Comparison of ENCODE assay signal across 8 cellular contexts in the genomic region with DNA sequence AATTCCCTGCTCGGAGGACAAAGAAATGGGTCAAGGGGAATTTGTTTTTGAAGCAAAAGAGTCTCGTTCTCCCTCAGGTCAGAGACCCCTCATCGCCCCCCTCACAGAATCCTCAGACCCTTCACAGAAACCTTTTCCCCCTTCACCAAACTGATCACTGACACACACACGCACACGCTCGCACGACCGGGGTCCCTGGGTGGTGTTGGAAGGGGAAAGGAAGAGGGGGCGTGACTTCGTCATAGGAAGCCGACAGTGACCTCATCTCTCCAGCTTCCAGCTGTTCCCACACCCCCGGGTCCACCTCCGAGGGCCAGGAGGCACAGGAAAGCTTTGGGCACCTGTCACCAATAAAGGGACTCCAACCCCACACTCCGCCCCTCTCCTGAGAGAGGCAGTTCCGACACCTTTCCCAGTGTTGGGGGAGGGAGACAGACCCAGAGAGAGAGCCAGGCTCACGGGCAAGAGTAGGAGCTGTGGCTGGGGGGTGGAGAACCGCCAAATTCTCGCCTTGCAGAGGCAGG. TPM values are rescaled to one million over a fixed set of nuclear protein-coding genes. Genes with fewer than 3 reads are reported as not detected.
DNase-seq lines count a peak whose midpoint lies in the region; ATAC-seq, FAIRE-seq and TF ChIP-seq lines count a peak whose summit lies in the region.

No MANE protein-coding gene starts in this region.

- FAIRE-seq in small intestine (lab: Jason Lieb, UNC), result no peak

- H3K36me3 ChIP-seq in cardiac muscle cell (no peaks in the 10 kb centered on the region), small intestine (ENCODE audit: control insufficient read depth in 2 of 2, insufficient read depth in 2 of 2, low read length in 2 of 2) (no peaks in the 10 kb centered on the region)

- WGBS in small intestine, 3 donors, result 0 to 6% (median 4%) methylated on average over 18 of the region's 18 CpGs

- H3K9me3 ChIP-seq in cardiac muscle cell (ENCODE audit: low read depth) (no peaks in the 10 kb centered on the region), small intestine (ENCODE audit: control insufficient read depth, low read depth) (no peaks in the 10 kb centered on the region)

- DNase-seq in cardiac muscle cell (ENCODE audit: low read depth in 1 of 2, low spot score in 1 of 2), result peak; percentile 25 to 29
- DNase-seq in Right ventricle myocardium inferior (ENCODE audit: missing footprints), result no peak
- DNase-seq in T1000 (lab: John Stamatoyannopoulos, UW), result peak; percentile 12
- peak; percentile 52 for DNase-seq in glutamatergic neuron
- peak; percentile 21 for DNase-seq in small intestine
- no peak for DNase-seq in GF-D8 (lab: John Stamatoyannopoulos, UW)
- DNase-seq in NCI-H82 (lab: John Stamatoyannopoulos, UW), result no peak
- DNase-seq in dedifferentiated amniotic fluid mesenchymal stem cell (ENCODE audit: extremely low spot score), result no peak

- peaks cover 3% of the 10 kb centered on the region for H3K9me3 Mint-ChIP-seq in glutamatergic neuron (ENCODE audit: unreplicated experiment)

- peak overlapping the region; percentile 55 for H3K27ac ChIP-seq in cardiac muscle cell
- H3K27ac ChIP-seq in small intestine (ENCODE audit: low read depth in 1 of 2, low read length in 1 of 2), result no peak overlapping the region

- TF ChIP-seq CTCF in cardiac muscle cell (IDR thresholded peaks at IDR 0.05; ENCODE audit: low read depth, low read length) (no peak), glutamatergic neuron (IDR thresholded peaks at IDR 0.05; ENCODE audit: partially characterized antibody, unreplicated experiment) (no peak)

- no peak overlapping the region for H3K4me3 Mint-ChIP-seq in glutamatergic neuron (ENCODE audit: unreplicated experiment)

- H3K27me3 Mint-ChIP-seq in glutamatergic neuron (ENCODE audit: unreplicated experiment), result peaks cover 7% of the 10 kb centered on the region

- no peaks in the 10 kb centered on the region for H3K36me3 Mint-ChIP-seq in glutamatergic neuron (ENCODE audit: unreplicated experiment)

- peaks cover 7% of the 10 kb centered on the region for H3K4me1 Mint-ChIP-seq in glutamatergic neuron (ENCODE audit: low read depth, unreplicated experiment)

- H3K4me3 ChIP-seq in cardiac muscle cell (peak overlapping the region; percentile 44), small intestine (ENCODE audit: low read depth in 1 of 2, low read length in 2 of 2) (no peak overlapping the region)

- H3K4me1 ChIP-seq in cardiac muscle cell (ENCODE audit: low read depth) (no peaks in the 10 kb centered on the region), small intestine (ENCODE audit: control insufficient read depth in 2 of 2, insufficient read depth in 1 of 2, low read depth in 1 of 2, low read length in 1 of 2) (no peaks in the 10 kb centered on the region)

- intact Hi-C loops in Right ventricle myocardium inferior (cut with DNase I), result loop anchor here (2.0 kb wide), 1 partner anchor 131 kb away; no protein-coding TSS in a partner anchor

- no peak overlapping the region for H3K27ac Mint-ChIP-seq in glutamatergic neuron (ENCODE audit: unreplicated experiment)

- H3K27me3 ChIP-seq in cardiac muscle cell (no peaks in the 10 kb centered on the region), small intestine (ENCODE audit: control insufficient read depth in 2 of 2, insufficient read depth in 2 of 2, low read length in 2 of 2) (peaks cover 0 to 2% of the 10 kb centered on the region in 2 donors)

- ATAC-seq in Right ventricle myocardium inferior, result no peak

RNA-seq across cellular contexts. Expression of a gene that starts 1.2 kb away (rescaled TPM):
- total RNA-seq in cardiac muscle cell, result 19.8 and 20.2 TPM in 2 replicates
- polyA plus RNA-seq in cardiac muscle cell, result 19.2 and 21.7 TPM in 2 replicates
- 0.43 TPM for total RNA-seq in Right ventricle myocardium inferior
- total RNA-seq in glutamatergic neuron (ENCODE audit: unreplicated experiment), result 29.0 TPM
- 1 to 10 TPM; 1.9 to 2.7 (median 2.7) TPM for polyA plus RNA-seq in small intestine

RNA-seq across cellular contexts. Expression of a gene that starts 41.6 kb away (rescaled TPM):
- total RNA-seq in cardiac muscle cell (32.9 and 40.6 TPM in 2 replicates), Right ventricle myocardium inferior (20.6 TPM), glutamatergic neuron (ENCODE audit: unreplicated experiment) (157 TPM)
- polyA plus RNA-seq in cardiac muscle cell (6.8 and 7.4 TPM in 2 replicates), small intestine (1 to 10 TPM in 2 of 3 donors, under 1 TPM in 1; 0.67 to 9.2 (median 1.1) TPM)

RNA-seq across cellular contexts. Expression of a gene that starts 41.7 kb away (rescaled TPM):
- total RNA-seq in cardiac muscle cell (291 and 364 TPM in 2 replicates), Right ventricle myocardium inferior (2,192 TPM), glutamatergic neuron (ENCODE audit: unreplicated experiment) (375 TPM)
- polyA plus RNA-seq in cardiac muscle cell (573 and 681 TPM in 2 replicates), small intestine (1,000 to 10,000 TPM in 2 of 3 donors, 100 to 1,000 TPM in 1; 474 to 2,630 (median 2,415) TPM)

RNA-seq across cellular contexts. Expression of a gene that starts 56.3 kb away (rescaled TPM):
- total RNA-seq in cardiac muscle cell, result 87.4 and 121 TPM in 2 replicates
- polyA plus RNA-seq in cardiac muscle cell, result 79.2 and 80.3 TPM in 2 replicates
- total RNA-seq in Right ventricle myocardium inferior, result 20.0 TPM
- total RNA-seq in glutamatergic neuron (ENCODE audit: unreplicated experiment), result 79.1 TPM
- 10 to 100 TPM in 2 of 3 donors, 1 to 10 TPM in 1; 8.1 to 20.7 (median 11.3) TPM for polyA plus RNA-seq in small intestine

Comparison
In these comparisons a context has a peak if more than half of its experiments do, and no peak if none do; other contexts are left out.
1. DNase-seq: peak in cardiac muscle cell (2 of 2), T1000 (single experiment), glutamatergic neuron (single experiment) and small intestine (single experiment); none in Right ventricle myocardium inferior (single experiment), GF-D8 (single experiment), NCI-H82 (single experiment) and dedifferentiated amniotic fluid mesenchymal stem cell (single experiment).
2. RNA of a gene that starts 1.2 kb away (total RNA-seq): 29.0 TPM in glutamatergic neuron (single experiment) and 19.8 to 20.2 TPM in cardiac muscle cell; 0.43 TPM in Right ventricle myocardium inferior (single experiment); every median in the first group is over 10 times any median in the second.